Comparison of ENCODE assay signal across 12 cellular contexts in genomic region chr4:123786955-123787354, GRCh38.
DNase-seq lines count a peak whose midpoint lies in the region; ATAC-seq and TF ChIP-seq lines count a peak whose summit lies in the region.
"Had no signal": no experiment of that assay in that cellular context is flagged by ENCODE, and none has a peak within 500 bp of the region (broad histone marks: within the 10 kb centered on the region; RNA-seq: fewer than 3 reads in every experiment).

No MANE protein-coding gene starts in this region.

- TF ChIP-seq CTCF in AG04450 (IDR thresholded peaks at IDR 0.05; ENCODE audit: low read depth, low read length) (no peak), WTC11 (IDR thresholded peaks at IDR 0.05) (no peak), heart left ventricle (IDR thresholded peaks at IDR 0.05) (no peak), psoas muscle (IDR thresholded peaks at IDR 0.05) (no peak), PC-9 (conservative IDR thresholded peaks at IDR 0.05) (no peak)

- H3K4me3 Mint-ChIP-seq in WTC11, result no peak overlapping the region
- H3K4me3 Mint-ChIP-seq: activated T-helper 17 cell treated with anti-CD3 and anti-CD28 coated beads, Interleukin-2, amount 50 U/mL, for 72 hours had no signal

- no peaks in the 10 kb centered on the region for H4K20me1 ChIP-seq in PC-9 (ENCODE audit: insufficient read depth)

- no peaks in the 10 kb centered on the region for H3K79me2 ChIP-seq in PC-9 (ENCODE audit: low read depth)

- TF ChIP-seq POLR2A in heart left ventricle (IDR thresholded peaks at IDR 0.05), result no peak

- no peaks in the 10 kb centered on the region for H3K27me3 Mint-ChIP-seq in WTC11 (ENCODE audit: low read depth)
- H3K27me3 Mint-ChIP-seq: activated T-helper 17 cell treated with anti-CD3 and anti-CD28 coated beads, Interleukin-2, amount 50 U/mL, for 72 hours had no signal

- H3K27ac Mint-ChIP-seq in WTC11, result peak overlapping the region; percentile 66; the same call in 1 of the 2 replicates
- H3K27ac Mint-ChIP-seq: activated T-helper 17 cell treated with anti-CD3 and anti-CD28 coated beads, Interleukin-2, amount 50 U/mL, for 72 hours had no signal

- peaks cover 46% of the 10 kb centered on the region for H3K4me1 Mint-ChIP-seq in WTC11
- H3K4me1 Mint-ChIP-seq: activated T-helper 17 cell treated with anti-CD3 and anti-CD28 coated beads, Interleukin-2, amount 50 U/mL, for 72 hours had no signal

- peaks cover 0 to 55% (median 11%) of the 10 kb centered on the region in 12 donors for H3K4me1 ChIP-seq in heart left ventricle
- peaks cover 50% of the 10 kb centered on the region for H3K4me1 ChIP-seq in psoas muscle
- H3K4me1 ChIP-seq in PC-9 (replicated peaks; ENCODE audit: insufficient read depth), result peaks cover 4% of the 10 kb centered on the region; the same call in 1 of the 2 replicates

- peak overlapping the region; percentile 12 for H3K27ac ChIP-seq in AG04450 (ENCODE audit: low read depth, low read length)
- peak overlapping the region; percentile 11 to 88 (median 74) for H3K27ac ChIP-seq in heart left ventricle
- H3K27ac ChIP-seq in psoas muscle, result peak overlapping the region; percentile 86
- H3K27ac ChIP-seq in PC-9, result no peak overlapping the region
- H3K27ac ChIP-seq: VCaP had no signal

- POLR2A ChIA-PET in AG04450 (lab: Yijun Ruan, JAX) (interaction anchor here (1.4 kb wide), 1 partner anchor 46 kb away, joined by 4 read pairs; no protein-coding TSS in a partner anchor), WTC11 (lab: Charles Lee) (no interaction called here), PC-9 (lab: Charles Lee; ENCODE audit: unreplicated experiment) (no interaction called here)

- BruUV-seq in PC-9 (replicated peaks; lab: Mats Ljungman, UMichigan), result no TSS peak

- no peak overlapping the region for H3K4me3 ChIP-seq in AG04450 (ENCODE audit: low read depth, low read length)
- peak overlapping the region in 1 of 12 donors; percentile 5 for H3K4me3 ChIP-seq in heart left ventricle
- H3K4me3 ChIP-seq in psoas muscle, result peak overlapping the region; percentile 39
- H3K4me3 ChIP-seq in PC-9, result no peak overlapping the region
- H3K4me3 ChIP-seq: dorsolateral prefrontal cortex had no signal

- H3K9me2 ChIP-seq in PC-9 (ENCODE audit: insufficient read depth), result no peaks in the 10 kb centered on the region

- no peak overlapping the region for H3K4me2 ChIP-seq in PC-9

- H2AFZ ChIP-seq in PC-9, result no peak overlapping the region

- DNase-seq in AG04450 (ENCODE audit: low read depth, low spot score) (peak; percentile 72), WTC11 (ENCODE audit: low spot score) (no peak), heart left ventricle (peak; percentile 32 to 73 (median 63)), psoas muscle (peak; percentile 22 to 53), NCI-H2196 treated with DMSO at 0.1 percent for 48 hours (lab: John Stamatoyannopoulos, UW; ENCODE audit: unreplicated experiment) (no peak), PC-9 (no peak), SK-N-DZ (ENCODE audit: low spot score) (no peak)
- DNase-seq in activated naive CD4-positive, alpha-beta T cell treated with anti-CD3 and anti-CD28 coated beads, Interleukin-2, amount 50 U/mL, for 16 hours, result no peak
- DNase-seq: dorsolateral prefrontal cortex, NCI-H1436 had no signal

- H3K36me3 ChIP-seq in heart left ventricle (no peaks in the 10 kb centered on the region), psoas muscle (ENCODE audit: insufficient read depth in 1 of 2, low read depth in 1 of 2) (no peaks in the 10 kb centered on the region), PC-9 (ENCODE audit: low read depth) (no peaks in the 10 kb centered on the region)

- CTCF ChIA-PET in AG04450 (lab: Charles Lee) (no interaction called here), WTC11 (lab: Charles Lee) (no interaction called here), PC-9 (lab: Charles Lee) (no interaction called here)

- intact Hi-C loops in heart left ventricle (cut with DNase I), result loop anchor here in 5 of 10 donors (5.0 kb wide), 2 partner anchors 40 to 45 kb away; no protein-coding TSS in a partner anchor
- intact Hi-C loops in psoas muscle (cut with DNase I), result loop anchor here in 1 of 2 donors (5.0 kb wide), 1 partner anchor 40 kb away; no protein-coding TSS in a partner anchor
- intact Hi-C loops in PC-9 (cut with micrococcal nuclease; ENCODE audit: unreplicated experiment), result no loop called here

- ATAC-seq in WTC11, result peak; percentile 23; the same call in 1 of the 2 replicates
- ATAC-seq in heart left ventricle, result peak; percentile 65 to 81 (median 72)
- peak; percentile 32 to 50 (median 46) for ATAC-seq in psoas muscle
- ATAC-seq: activated T-helper 17 cell treated with anti-CD3 and anti-CD28 coated beads, Interleukin-2, amount 50 U/mL, for 72 hours had no signal

- H3K27me3 ChIP-seq in AG04450 (ENCODE audit: control insufficient read depth, insufficient read depth, low read length), result no peaks in the 10 kb centered on the region
- H3K27me3 ChIP-seq in heart left ventricle, result no peaks in the 10 kb centered on the region
- no peaks in the 10 kb centered on the region for H3K27me3 ChIP-seq in psoas muscle (ENCODE audit: insufficient read depth in 3 of 3, low read length in 2 of 3)
- no peaks in the 10 kb centered on the region for H3K27me3 ChIP-seq in PC-9 (ENCODE audit: insufficient read depth, low read depth)
- H3K27me3 ChIP-seq: dorsolateral prefrontal cortex had no signal

- H3K9me3 ChIP-seq in AG04450 (ENCODE audit: control insufficient read depth, insufficient read depth, low read length) (no peaks in the 10 kb centered on the region), heart left ventricle (no peaks in the 10 kb centered on the region), psoas muscle (no peaks in the 10 kb centered on the region), PC-9 (ENCODE audit: insufficient read depth, low read depth) (no peaks in the 10 kb centered on the region)

- H3F3A ChIP-seq in PC-9 (ENCODE audit: insufficient read depth, low read depth), result 0 out of 2 replicates have a peak, but pooled peaks cover 5% of the 10 kb centered on the region

- peaks cover 10% of the 10 kb centered on the region for H3K9me3 Mint-ChIP-seq in WTC11
- H3K9me3 Mint-ChIP-seq: activated T-helper 17 cell treated with anti-CD3 and anti-CD28 coated beads, Interleukin-2, amount 50 U/mL, for 72 hours had no signal

- no peaks in the 10 kb centered on the region for H3K36me3 Mint-ChIP-seq in WTC11

- 68 to 78% (median 73%) methylated on average over 3 of the region's 3 CpGs for WGBS in heart left ventricle, 4 donors
- 22 to 38% (median 22%) methylated on average over 3 of the region's 3 CpGs for WGBS in psoas muscle, 3 donors

TF ChIP-seq in WTC11, 78 proteins besides CTCF, POLR2A, EP300 and RAD21:
- TF ChIP-seq, protein P1, sequence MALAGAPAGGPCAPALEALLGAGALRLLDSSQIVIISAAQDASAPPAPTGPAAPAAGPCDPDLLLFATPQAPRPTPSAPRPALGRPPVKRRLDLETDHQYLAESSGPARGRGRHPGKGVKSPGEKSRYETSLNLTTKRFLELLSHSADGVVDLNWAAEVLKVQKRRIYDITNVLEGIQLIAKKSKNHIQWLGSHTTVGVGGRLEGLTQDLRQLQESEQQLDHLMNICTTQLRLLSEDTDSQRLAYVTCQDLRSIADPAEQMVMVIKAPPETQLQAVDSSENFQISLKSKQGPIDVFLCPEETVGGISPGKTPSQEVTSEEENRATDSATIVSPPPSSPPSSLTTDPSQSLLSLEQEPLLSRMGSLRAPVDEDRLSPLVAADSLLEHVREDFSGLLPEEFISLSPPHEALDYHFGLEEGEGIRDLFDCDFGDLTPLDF (CRISPR knock-in tag; IDR thresholded peaks at IDR 0.05), result no peak
- TF ChIP-seq ZSCAN18 (CRISPR knock-in tag; IDR thresholded peaks at IDR 0.05) (no peak), RELA (CRISPR knock-in tag; IDR thresholded peaks at IDR 0.05; ENCODE audit: borderline replicate concordance) (no peak), RORB (CRISPR knock-in tag; IDR thresholded peaks at IDR 0.05) (no peak)
- TF ChIP-seq, protein P2, sequence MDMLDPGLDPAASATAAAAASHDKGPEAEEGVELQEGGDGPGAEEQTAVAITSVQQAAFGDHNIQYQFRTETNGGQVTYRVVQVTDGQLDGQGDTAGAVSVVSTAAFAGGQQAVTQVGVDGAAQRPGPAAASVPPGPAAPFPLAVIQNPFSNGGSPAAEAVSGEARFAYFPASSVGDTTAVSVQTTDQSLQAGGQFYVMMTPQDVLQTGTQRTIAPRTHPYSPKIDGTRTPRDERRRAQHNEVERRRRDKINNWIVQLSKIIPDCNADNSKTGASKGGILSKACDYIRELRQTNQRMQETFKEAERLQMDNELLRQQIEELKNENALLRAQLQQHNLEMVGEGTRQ (CRISPR knock-in tag; IDR thresholded peaks at IDR 0.05), result no peak
- TF ChIP-seq, protein P3, sequence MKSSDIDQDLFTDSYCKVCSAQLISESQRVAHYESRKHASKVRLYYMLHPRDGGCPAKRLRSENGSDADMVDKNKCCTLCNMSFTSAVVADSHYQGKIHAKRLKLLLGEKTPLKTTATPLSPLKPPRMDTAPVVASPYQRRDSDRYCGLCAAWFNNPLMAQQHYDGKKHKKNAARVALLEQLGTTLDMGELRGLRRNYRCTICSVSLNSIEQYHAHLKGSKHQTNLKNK (CRISPR knock-in tag; IDR thresholded peaks at IDR 0.05), result no peak
TF ChIP-seq in WTC11: peak in this region for 0.

Comparison
In these comparisons a context has a peak if more than half of its experiments do, and no peak if none do; other contexts are left out.
1. DNase-seq: peak in AG04450 (single experiment), heart left ventricle (5 of 5) and psoas muscle (2 of 2); none in WTC11 (single experiment), activated naive CD4-positive, alpha-beta T cell treated with anti-CD3 and anti-CD28 coated beads, Interleukin-2, amount 50 U/mL, for 16 hours (single experiment), NCI-H2196 treated with DMSO at 0.1 percent for 48 hours (single experiment), PC-9 (0 of 2) and SK-N-DZ (single experiment).
2. Peak in every context shown above with its lines, with median percentiles within 50 percentile points of each other: ATAC-seq.